8 cellular contexts compared by ENCODE assay signal in genomic region chr6:36623547-36624459, GRCh38. TPM values are rescaled to one million over a fixed set of nuclear protein-coding genes. Genes with fewer than 3 reads are reported as not detected.
DNase-seq lines count a peak whose midpoint lies in the region; ATAC-seq and TF ChIP-seq lines count a peak whose summit lies in the region.

No MANE protein-coding gene starts in this region.

- H3K27me3 ChIP-seq in mammary epithelial cell (ENCODE audit: insufficient read depth, low read length), result no peaks in the 10 kb centered on the region

- peak; percentile 83 for TF ChIP-seq CTCF in VCaP (conservative IDR thresholded peaks at IDR 0.05)
- peak; percentile 94 to 98 for TF ChIP-seq CTCF in mammary epithelial cell (conservative IDR thresholded peaks at IDR 0.05 in 1 of 2, IDR thresholded peaks at IDR 0.05 in 1 of 2; ENCODE audit: extremely low read depth in 1 of 2, insufficient read depth in 1 of 2, low read depth in 1 of 2, low read length in 2 of 2)

- dilution Hi-C loops in mammary epithelial cell (cut with HindIII; ENCODE audit: low sequenced_read_pairs), result loop anchor here (5.0 kb wide), 2 partner anchors 58 to 88 kb away; no protein-coding TSS in a partner anchor

- H3K9me3 ChIP-seq in mammary epithelial cell (replicated peaks; ENCODE audit: insufficient read depth, low read length), result no peaks in the 10 kb centered on the region

- no peaks in the 10 kb centered on the region for H3K79me2 ChIP-seq in mammary epithelial cell (ENCODE audit: insufficient read depth, low read length)

- peaks cover 3% of the 10 kb centered on the region for H3K4me1 ChIP-seq in mammary epithelial cell (ENCODE audit: insufficient read depth, low read length)

- in situ Hi-C loops in mammary epithelial cell (cut with MboI; ENCODE audit: low sequenced_read_pairs in 2 of 2), result loop anchor here (5.0 to 10.0 kb wide), 2 partner anchors 51 to 58 kb away; partner anchors contain the start of gene CDKN1A (in 1 of the 2)

- H3K36me3 ChIP-seq in mammary epithelial cell (ENCODE audit: insufficient read depth, low read length), result no peaks in the 10 kb centered on the region

- H3K27ac ChIP-seq in VCaP (peak overlapping the region; percentile 40), mammary epithelial cell (ENCODE audit: insufficient read depth, low read depth, low read length) (no peak overlapping the region)

- DNase-seq in DMS79 (lab: John Stamatoyannopoulos, UW) (peak; percentile 79), NCI-H2107 treated with DMSO at 0.1 percent for 48 hours (lab: John Stamatoyannopoulos, UW; ENCODE audit: unreplicated experiment) (peak; percentile 54), mammary epithelial cell (peak; percentile 82), islet precursor cell (peak; percentile 90)
- peak; percentile 56 to 79 for DNase-seq in stimulated activated CD4-positive, alpha-beta T cell treated with anti-CD3 and anti-CD28 coated beads, Interleukin-15, amount 100 ng/mL, for 48 hours (ENCODE audit: low read depth in 2 of 2)

- H3K4me3 ChIP-seq in mammary epithelial cell (replicated peaks in 1 of 3; ENCODE audit: insufficient read depth in 1 of 3, low read depth in 2 of 3, low read length in 3 of 3), result no peak overlapping the region

- no TSS peak for BruUV-seq in mammary epithelial cell (replicated peaks; lab: Mats Ljungman, UMichigan)

- no peak overlapping the region for H3K4me2 ChIP-seq in mammary epithelial cell (ENCODE audit: insufficient read depth, low read depth, low read length)

- H4K20me1 ChIP-seq in mammary epithelial cell (ENCODE audit: insufficient read depth, low read length), result no peaks in the 10 kb centered on the region

- intact Hi-C loops in mammary epithelial cell (cut with micrococcal nuclease), result loop anchor here (1.0 to 2.0 kb wide), 5 partner anchors 21 to 227 kb away; no protein-coding TSS in a partner anchor

- no peak overlapping the region for H2AFZ ChIP-seq in mammary epithelial cell (ENCODE audit: low read depth, low read length)

- ATAC-seq in HG02642 (IDR thresholded peaks at IDR 0.05; ENCODE audit: poor library complexity, unreplicated experiment) (peak; percentile 60), HG03025 (IDR thresholded peaks at IDR 0.05; ENCODE audit: low FRiP score, unreplicated experiment) (no peak)

- CTCF ChIA-PET in mammary epithelial cell (lab: Charles Lee; ENCODE audit: low non-redundant PET), result interaction anchor here (0.7 kb wide), 1 partner anchor 71 kb away, joined by 5 read pairs; no protein-coding TSS in a partner anchor

- WGBS in mammary epithelial cell (ENCODE audit: low coverage, missing lambda C conversion rate), result 74% methylated on average over 15 of the region's 18 CpGs

- H3K9ac ChIP-seq in mammary epithelial cell (ENCODE audit: insufficient read depth, low read length), result no peak overlapping the region

RNA-seq across cellular contexts. Expression of gene SRSF3, which starts 29.6 kb away (rescaled TPM):
- 100 to 1,000 TPM; 167 to 323 TPM for total RNA-seq in mammary epithelial cell
- polyA plus RNA-seq in mammary epithelial cell, result 394 TPM
- 185 TPM for polyA minus RNA-seq in mammary epithelial cell

RNA-seq across cellular contexts. Expression of gene CDKN1A, which starts 54.7 kb away (rescaled TPM):
- 100 to 1,000 TPM; 687 to 707 TPM for total RNA-seq in mammary epithelial cell
- 414 TPM for polyA plus RNA-seq in mammary epithelial cell
- polyA minus RNA-seq in mammary epithelial cell, result 451 TPM
